In genomic region chr10:84296071-84296981, GRCh38 we compare ENCODE assay signal across 13 cellular contexts. TPM values are rescaled to one million over a fixed set of nuclear protein-coding genes. Genes with fewer than 3 reads are reported as not detected.
A peak's percentile ranks its signal among the peaks of the same experiment; 100 is the strongest.
DNase-seq lines count a peak whose midpoint lies in the region; ATAC-seq and TF ChIP-seq lines count a peak whose summit lies in the region.
"Had no signal": no experiment of that assay in that cellular context is flagged by ENCODE, and none has a peak within 500 bp of the region (broad histone marks: within the 10 kb centered on the region; RNA-seq: fewer than 3 reads in every experiment).

No MANE protein-coding gene starts in this region.

- H3K4me3 ChIP-seq in gastroesophageal sphincter (no peak overlapping the region), skeletal muscle satellite cell (ENCODE audit: low read length) (peak overlapping the region; percentile 12)
- no peak overlapping the region for H3K4me3 ChIP-seq in CD4-positive, alpha-beta memory T cell (ENCODE audit: low read length in 2 of 2)

- no peak for TF ChIP-seq POLR2A in gastroesophageal sphincter (IDR thresholded peaks at IDR 0.05)

- POLR2A ChIA-PET in WTC11 (lab: Charles Lee), result no interaction called here
- POLR2A ChIA-PET in CD4-positive, alpha-beta memory T cell (lab: Charles Lee; ENCODE audit: partially characterized antibody), result no interaction called here

- H4K5ac ChIP-seq in H9 (ENCODE audit: insufficient read length, low read depth, low read length), result no peak overlapping the region

- H2AK5ac ChIP-seq in H9 (ENCODE audit: insufficient read length, low read length), result no peak overlapping the region

- TF ChIP-seq CTCF in H9 (conservative IDR thresholded peaks at IDR 0.05), result no peak
- TF ChIP-seq CTCF in WTC11 (IDR thresholded peaks at IDR 0.05), result no peak
- TF ChIP-seq CTCF in gastroesophageal sphincter (IDR thresholded peaks at IDR 0.05), result no peak

- H3K18ac ChIP-seq in H9 (ENCODE audit: insufficient read length, low read depth, low read length), result peak overlapping the region; percentile 66

- H3K9me3 ChIP-seq in H9 (ENCODE audit: control insufficient read depth, low read depth, low read length) (no peaks in the 10 kb centered on the region), gastroesophageal sphincter (no peaks in the 10 kb centered on the region), skeletal muscle satellite cell (replicated peaks; ENCODE audit: low read length) (no peaks in the 10 kb centered on the region)
- H3K9me3 ChIP-seq in CD4-positive, alpha-beta memory T cell (ENCODE audit: control insufficient read depth in 1 of 2, low read length in 2 of 2), result no peaks in the 10 kb centered on the region

- no peak overlapping the region for H2BK20ac ChIP-seq in H9 (ENCODE audit: low read depth, low read length, poor library complexity, severe bottlenecking)

- peaks cover 14 to 16% of the 10 kb centered on the region in 2 experiments for H3K4me1 Mint-ChIP-seq in H9
- H3K4me1 Mint-ChIP-seq in WTC11, result peaks cover 50% of the 10 kb centered on the region
- no peaks in the 10 kb centered on the region for H3K4me1 Mint-ChIP-seq in stimulated activated memory B cell treated with anti-CD40 and anti-IgM and Interleukin-4, amounts not matched to agents 10 μg/mL and 1 μg/mL and 100 μg/mL, for 72 hours
- peaks cover 3 to 7% (median 4%) of the 10 kb centered on the region in 4 donors for H3K4me1 Mint-ChIP-seq in CD4-positive, alpha-beta memory T cell

- H4K91ac ChIP-seq in H9 (ENCODE audit: insufficient read length, low read depth, low read length), result no peak overlapping the region

- H3K27ac ChIP-seq in H9 (ENCODE audit: insufficient read length, low read depth, low read length) (peak overlapping the region; percentile 49), gastroesophageal sphincter (no peak overlapping the region)
- no peak overlapping the region for H3K27ac ChIP-seq in CD4-positive, alpha-beta memory T cell (ENCODE audit: low read depth, low read length)

- no peak overlapping the region for H3K4me3 Mint-ChIP-seq in H9
- 0 out of 2 replicates have a peak overlapping the region, but pooled peaks have one; percentile 2 for H3K4me3 Mint-ChIP-seq in WTC11
- no peak overlapping the region for H3K4me3 Mint-ChIP-seq in stimulated activated memory B cell treated with anti-CD40 and anti-IgM and Interleukin-4, amounts not matched to agents 10 μg/mL and 1 μg/mL and 100 μg/mL, for 72 hours
- H3K4me3 Mint-ChIP-seq in CD4-positive, alpha-beta memory T cell, result no peak overlapping the region
- H3K4me3 Mint-ChIP-seq: nephron had no signal

- H4K20me1 ChIP-seq in H9 (ENCODE audit: control insufficient read depth, insufficient read depth, insufficient read length), result no peaks in the 10 kb centered on the region

- DNase-seq in H9 (peak; percentile 52), WTC11 (ENCODE audit: low spot score) (peak; percentile 21), mucosa of gallbladder (ENCODE audit: low spot score) (no peak)
- DNase-seq in activated T-cell treated with anti-CD3 and anti-CD28 coated beads, Interleukin-2, amount 50 U/mL, for 48 hours, result no peak
- no peak for DNase-seq in CD4-positive, alpha-beta memory T cell
- DNase-seq: Karpas-422; NK-92 treated with Interleukin-12 subunit alpha and Interleukin-12 subunit beta, amount 100 ng/mL, for 24 hours had no signal

- H3K79me2 ChIP-seq in H9 (ENCODE audit: insufficient read depth, low read length), result no peaks in the 10 kb centered on the region

- H3K27me3 Mint-ChIP-seq in H9 (ENCODE audit: low read depth) (no peaks in the 10 kb centered on the region), WTC11 (ENCODE audit: low read depth) (no peaks in the 10 kb centered on the region)
- H3K27me3 Mint-ChIP-seq in stimulated activated memory B cell treated with anti-CD40 and anti-IgM and Interleukin-4, amounts not matched to agents 10 μg/mL and 1 μg/mL and 100 μg/mL, for 72 hours, result peaks cover 29% of the 10 kb centered on the region
- H3K27me3 Mint-ChIP-seq in CD4-positive, alpha-beta memory T cell, result no peaks in the 10 kb centered on the region

- no peak overlapping the region for H2BK5ac ChIP-seq in H9 (ENCODE audit: insufficient read length, low read length)

- peak; percentile 90 for ATAC-seq in WTC11
- peak; percentile 55 for ATAC-seq in gastroesophageal sphincter
- no peak for ATAC-seq in stimulated activated memory B cell treated with anti-CD40 and anti-IgM and Interleukin-4, amounts not matched to agents 10 μg/mL and 1 μg/mL and 100 μg/mL, for 72 hours

- H3K23me2 ChIP-seq in H9 (ENCODE audit: insufficient read length, low read depth, low read length, poor library complexity, severe bottlenecking), result no peaks in the 10 kb centered on the region

- H3K27me3 ChIP-seq in H9 (ENCODE audit: insufficient read depth, low read length), result no peaks in the 10 kb centered on the region
- H3K27me3 ChIP-seq in gastroesophageal sphincter, result peaks cover 20% of the 10 kb centered on the region
- H3K27me3 ChIP-seq in skeletal muscle satellite cell (ENCODE audit: control insufficient read depth, insufficient read depth, low read length), result no peaks in the 10 kb centered on the region
- H3K27me3 ChIP-seq in CD4-positive, alpha-beta memory T cell (ENCODE audit: insufficient read depth, low read length), result no peaks in the 10 kb centered on the region

- H3K36me3 Mint-ChIP-seq in H9 (ENCODE audit: insufficient read depth in 1 of 3, low read depth in 3 of 3) (no peaks in the 10 kb centered on the region), WTC11 (no peaks in the 10 kb centered on the region)
- no peaks in the 10 kb centered on the region for H3K36me3 Mint-ChIP-seq in stimulated activated memory B cell treated with anti-CD40 and anti-IgM and Interleukin-4, amounts not matched to agents 10 μg/mL and 1 μg/mL and 100 μg/mL, for 72 hours
- no peaks in the 10 kb centered on the region for H3K36me3 Mint-ChIP-seq in CD4-positive, alpha-beta memory T cell

- intact Hi-C loops in CD4-positive, alpha-beta memory T cell (cut with micrococcal nuclease), result no loop called here

- no peak overlapping the region for H3K4me2 ChIP-seq in H9 (ENCODE audit: insufficient read depth, insufficient read length, low read length)
- peak overlapping the region; percentile 61 for H3K4me2 ChIP-seq in skeletal muscle satellite cell (ENCODE audit: low read length)

- H2BK12ac ChIP-seq in H9 (ENCODE audit: insufficient read length, low read depth, low read length), result no peak overlapping the region

- H3K4ac ChIP-seq in H9 (ENCODE audit: low read depth, low read length), result no peak overlapping the region

- H3K9ac ChIP-seq in H9 (ENCODE audit: extremely low read depth, insufficient read length, low read length) (no peak overlapping the region), skeletal muscle satellite cell (ENCODE audit: low read depth, low read length) (peak overlapping the region; percentile 73)

- no peak overlapping the region for H3K56ac ChIP-seq in H9 (ENCODE audit: insufficient read length, low read depth, low read length)

- H3K14ac ChIP-seq in H9 (ENCODE audit: insufficient read depth, low read length), result 0 out of 2 replicates have a peak overlapping the region, but pooled peaks have one; percentile 62

- WGBS in H9 (ENCODE audit: extremely low coverage, insufficient read length, low lambda C conversion rate), result no CpG with 5 or more reads among the region's 10 CpGs
- 42 to 47% methylated on average over 3 to 8 of the region's 10 CpGs for WGBS in gastroesophageal sphincter (ENCODE audit: low coverage in 1 of 2), 2 donors

- H4K8ac ChIP-seq in H9 (replicated peaks; ENCODE audit: insufficient read length, low read depth, low read length), result no peak overlapping the region

- no peak overlapping the region for H2BK15ac ChIP-seq in H9 (ENCODE audit: low read depth, low read length)

- TF ChIP-seq EP300 in gastroesophageal sphincter (IDR thresholded peaks at IDR 0.05), result no peak

- no peaks in the 10 kb centered on the region for H3K79me1 ChIP-seq in H9 (ENCODE audit: insufficient read depth, low read depth, low read length, poor library complexity, severe bottlenecking)

- no peak overlapping the region for H3T11ph ChIP-seq in H9 (ENCODE audit: low read length)

- H3K9me3 Mint-ChIP-seq in H9, result no peaks in the 10 kb centered on the region
- H3K9me3 Mint-ChIP-seq in WTC11, result no peaks in the 10 kb centered on the region
- H3K9me3 Mint-ChIP-seq in stimulated activated memory B cell treated with anti-CD40 and anti-IgM and Interleukin-4, amounts not matched to agents 10 μg/mL and 1 μg/mL and 100 μg/mL, for 72 hours, result no peaks in the 10 kb centered on the region
- no peaks in the 10 kb centered on the region for H3K9me3 Mint-ChIP-seq in CD4-positive, alpha-beta memory T cell
- H3K9me3 Mint-ChIP-seq: activated T-helper 2 cell treated with anti-CD3 and anti-CD28 coated beads, Interferon-gamma antibody, Interleukin-2, Interleukin-4, amounts not matched to agents 10 μg/mL and 5 μg/mL and 100 μg/mL, durations not matched to agents 14 hours and 24 hours and 36 hours; nephron had no signal

- peak overlapping the region; percentile 54 for H2AFZ ChIP-seq in H9 (ENCODE audit: low read length)

- H3K27ac Mint-ChIP-seq in H9, result peak overlapping the region in 2 of 3 experiments; percentile 18 to 64; a peak in 2 of 7 replicates
- H3K27ac Mint-ChIP-seq in WTC11, result peak overlapping the region; percentile 94
- H3K27ac Mint-ChIP-seq in stimulated activated memory B cell treated with anti-CD40 and anti-IgM and Interleukin-4, amounts not matched to agents 10 μg/mL and 1 μg/mL and 100 μg/mL, for 72 hours, result no peak overlapping the region
- no peak overlapping the region for H3K27ac Mint-ChIP-seq in CD4-positive, alpha-beta memory T cell
- H3K27ac Mint-ChIP-seq: activated T-helper 2 cell treated with anti-CD3 and anti-CD28 coated beads, Interferon-gamma antibody, Interleukin-2, Interleukin-4, amounts not matched to agents 10 μg/mL and 5 μg/mL and 100 μg/mL, durations not matched to agents 14 hours and 24 hours and 36 hours; nephron had no signal

- H3K36me3 ChIP-seq in gastroesophageal sphincter (no peaks in the 10 kb centered on the region), skeletal muscle satellite cell (ENCODE audit: insufficient read depth, low read length) (no peaks in the 10 kb centered on the region)
- no peaks in the 10 kb centered on the region for H3K36me3 ChIP-seq in CD4-positive, alpha-beta memory T cell (ENCODE audit: insufficient read depth, low read length)

- CTCF ChIA-PET in WTC11 (lab: Charles Lee), result interaction anchor here (1.1 to 1.5 kb wide), 5 partner anchors 29 to 244 kb away, joined by 3 to 9 read pairs (median 4); no protein-coding TSS in a partner anchor
- CTCF ChIA-PET in CD4-positive, alpha-beta memory T cell (lab: Charles Lee; ENCODE audit: partially characterized antibody), result no interaction called here

- H3K23ac ChIP-seq in H9 (ENCODE audit: insufficient read length, low read depth, low read length), result no peak overlapping the region

- H3K4me1 ChIP-seq in H9 (ENCODE audit: insufficient read depth, low read length) (peaks cover 14% of the 10 kb centered on the region), gastroesophageal sphincter (no peaks in the 10 kb centered on the region), skeletal muscle satellite cell (ENCODE audit: control insufficient read depth, insufficient read depth, low read length) (peaks cover 14% of the 10 kb centered on the region)
- no peaks in the 10 kb centered on the region for H3K4me1 ChIP-seq in CD4-positive, alpha-beta memory T cell (ENCODE audit: insufficient read depth, low read length)

- H2BK120ac ChIP-seq in H9 (ENCODE audit: low read depth, low read length, poor library complexity, severe bottlenecking), result no peak overlapping the region

RNA-seq across cellular contexts. Expression of gene CCSER2, which starts 32.1 kb away (rescaled TPM):
- 20.9 and 22.2 TPM in 2 replicates for total RNA-seq in H9 (2021)
- total RNA-seq in WTC11 (2021), result 21.4 to 30.6 TPM (median 22.7 TPM) in 3 replicates
- 10 to 100 TPM; 64.5 to 93.5 (median 83.3) TPM for total RNA-seq in gastroesophageal sphincter
- total RNA-seq in skeletal muscle satellite cell (2012; rRNA removed), result 20.3 and 23.1 TPM in 2 replicates
- 54.5 TPM for total RNA-seq in mucosa of gallbladder
- total RNA-seq in CD4-positive, alpha-beta memory T cell, result 100 to 1,000 TPM; 144 to 151 TPM
- 10 to 100 TPM; 89.8 to 93.3 TPM for polyA plus RNA-seq in CD4-positive, alpha-beta memory T cell

RNA-seq across cellular contexts. Expression of gene RGR, which starts 51.5 kb away (rescaled TPM):
- not detected in 2 replicates for total RNA-seq in H9 (2021)
- total RNA-seq in WTC11 (2021), result not detected in 3 replicates
- 1 to 10 TPM in 2 of 4 donors, not detected in 2; 1.1 to 2.6 TPM for total RNA-seq in gastroesophageal sphincter
- not detected in 2 replicates for total RNA-seq in skeletal muscle satellite cell (2012; rRNA removed)
- not detected for total RNA-seq in mucosa of gallbladder
- total RNA-seq in CD4-positive, alpha-beta memory T cell, result not detected
- polyA plus RNA-seq in CD4-positive, alpha-beta memory T cell, result not detected
- total RNA-seq: activated T-helper 2 cell treated with anti-CD3 and anti-CD28 coated beads, Interferon-gamma antibody, Interleukin-2, Interleukin-4, amounts not matched to agents 10 μg/mL and 5 μg/mL and 100 μg/mL, durations not matched to agents 14 hours and 24 hours and 36 hours; epithelial cell of proximal tubule had no signal

RNA-seq across cellular contexts. Expression of gene LRIT1, which starts 55.0 kb away (rescaled TPM):
- not detected in 2 replicates for total RNA-seq in H9 (2021)
- not detected in 3 replicates for total RNA-seq in WTC11 (2021)
- under 1 TPM in 1 of 4 donors, not detected in 3; 0.12 TPM for total RNA-seq in gastroesophageal sphincter
- total RNA-seq in skeletal muscle satellite cell (2012; rRNA removed), result not detected in 2 replicates
- not detected for total RNA-seq in mucosa of gallbladder
- not detected for total RNA-seq in CD4-positive, alpha-beta memory T cell
- not detected for polyA plus RNA-seq in CD4-positive, alpha-beta memory T cell
- total RNA-seq: activated T-helper 2 cell treated with anti-CD3 and anti-CD28 coated beads, Interferon-gamma antibody, Interleukin-2, Interleukin-4, amounts not matched to agents 10 μg/mL and 5 μg/mL and 100 μg/mL, durations not matched to agents 14 hours and 24 hours and 36 hours; epithelial cell of proximal tubule had no signal

Comparison
In these comparisons a context has a peak if more than half of its experiments do, and no peak if none do; other contexts are left out.
1. DNase-seq: peak in H9 (single experiment) and WTC11 (single experiment); none in activated T-cell treated with anti-CD3 and anti-CD28 coated beads, Interleukin-2, amount 50 U/mL, for 48 hours (0 of 2), mucosa of gallbladder (single experiment) and CD4-positive, alpha-beta memory T cell (0 of 5).
2. H3K27ac Mint-ChIP-seq: peak in H9 (2 of 3) and WTC11 (single experiment); none in stimulated activated memory B cell treated with anti-CD40 and anti-IgM and Interleukin-4, amounts not matched to agents 10 μg/mL and 1 μg/mL and 100 μg/mL, for 72 hours (single experiment) and CD4-positive, alpha-beta memory T cell (0 of 7).